In genomic region chr3:160163259-160163878, GRCh38 we compare ENCODE assay signal across 8 cellular contexts.
DNase-seq lines count a peak whose midpoint lies in the region; ATAC-seq and TF ChIP-seq lines count a peak whose summit lies in the region.

No MANE protein-coding gene starts in this region.

- no peaks in the 10 kb centered on the region for H3K4me1 ChIP-seq in right cardiac atrium (ENCODE audit: control insufficient read depth, insufficient read depth, low read length)
- no peaks in the 10 kb centered on the region for H3K4me1 ChIP-seq in stomach

- no peaks in the 10 kb centered on the region for H3K36me3 ChIP-seq in stomach

- no peaks in the 10 kb centered on the region for H3K36me3 Mint-ChIP-seq in activated naive CD8-positive, alpha-beta T cell treated with anti-CD3 and anti-CD28 coated beads for 36 hours

- no peak for TF ChIP-seq EP300 in stomach (IDR thresholded peaks at IDR 0.05)

- H3K27me3 Mint-ChIP-seq in activated naive CD8-positive, alpha-beta T cell treated with anti-CD3 and anti-CD28 coated beads for 36 hours: no peaks in the 10 kb centered on the region

- no peak overlapping the region for H3K27ac Mint-ChIP-seq in activated naive CD8-positive, alpha-beta T cell treated with anti-CD3 and anti-CD28 coated beads for 36 hours

- intact Hi-C loops in Right ventricle myocardium superior (cut with DNase I): loop anchor here (5.0 kb wide), 1 partner anchor 179 kb away; no protein-coding TSS in a partner anchor
- intact Hi-C loops in right cardiac atrium (cut with DNase I): loop anchor here in 3 of 4 donors (5.0 to 10.0 kb wide), 2 partner anchors 179 to 251 kb away; no protein-coding TSS in a partner anchor
- intact Hi-C loops in stomach (cut with DNase I; ENCODE audit: low total_unique reads): loop anchor here (10.0 kb wide), 1 partner anchor 181 kb away; no protein-coding TSS in a partner anchor

- H3K27me3 ChIP-seq in right cardiac atrium (ENCODE audit: control insufficient read depth, insufficient read depth) (no peaks in the 10 kb centered on the region), stomach (no peaks in the 10 kb centered on the region)

- TF ChIP-seq CTCF in epithelial cell of esophagus (IDR thresholded peaks at IDR 0.05; ENCODE audit: insufficient read depth, low read depth, low read length, missing control alignments) (peak; percentile 40), stomach (IDR thresholded peaks at IDR 0.05) (peak in 4 of 7 experiments; percentile 31 to 52 (median 40))

- no peaks in the 10 kb centered on the region for H3K9me3 ChIP-seq in right cardiac atrium (ENCODE audit: control insufficient read depth, low read length)
- H3K9me3 ChIP-seq in stomach: no peaks in the 10 kb centered on the region

- H3K27ac ChIP-seq in right cardiac atrium (ENCODE audit: low read length) (no peak overlapping the region), stomach (no peak overlapping the region)

- no peaks in the 10 kb centered on the region for H3K9me3 Mint-ChIP-seq in activated naive CD8-positive, alpha-beta T cell treated with anti-CD3 and anti-CD28 coated beads for 36 hours

- DNase-seq in Right ventricle myocardium superior (no peak), right cardiac atrium (no peak), NCI-H748 treated with DMSO at 0.1 percent for 48 hours (lab: John Stamatoyannopoulos, UW) (peak; percentile 2), epithelial cell of esophagus (ENCODE audit: low read depth) (peak; percentile 42), stomach (no peak), NCI-H1930 (lab: John Stamatoyannopoulos, UW) (no peak)
- DNase-seq in activated naive CD8-positive, alpha-beta T cell treated with anti-CD3 and anti-CD28 coated beads for 36 hours: no peak

- TF ChIP-seq POLR2A in stomach (IDR thresholded peaks at IDR 0.05): no peak

- no peaks in the 10 kb centered on the region for H3K4me1 Mint-ChIP-seq in activated naive CD8-positive, alpha-beta T cell treated with anti-CD3 and anti-CD28 coated beads for 36 hours

- ATAC-seq in Right ventricle myocardium superior (ENCODE audit: poor library complexity) (peak; percentile 39), right cardiac atrium (no peak), HG03460 (IDR thresholded peaks at IDR 0.05; ENCODE audit: unreplicated experiment) (no peak)

- H3K4me3 Mint-ChIP-seq in activated naive CD8-positive, alpha-beta T cell treated with anti-CD3 and anti-CD28 coated beads for 36 hours: no peak overlapping the region

- H3K4me3 ChIP-seq in right cardiac atrium (ENCODE audit: low read length) (no peak overlapping the region), epithelial cell of esophagus (ENCODE audit: low read length) (no peak overlapping the region), stomach (no peak overlapping the region)

Comparison
In these comparisons a context has a peak if more than half of its experiments do, and no peak if none do; other contexts are left out.
1. DNase-seq: peak in NCI-H748 treated with DMSO at 0.1 percent for 48 hours (single experiment) and epithelial cell of esophagus (single experiment); none in Right ventricle myocardium superior (single experiment), right cardiac atrium (0 of 3), stomach (single experiment), activated naive CD8-positive, alpha-beta T cell treated with anti-CD3 and anti-CD28 coated beads for 36 hours (single experiment) and NCI-H1930 (0 of 2).